In the genomic region with DNA sequence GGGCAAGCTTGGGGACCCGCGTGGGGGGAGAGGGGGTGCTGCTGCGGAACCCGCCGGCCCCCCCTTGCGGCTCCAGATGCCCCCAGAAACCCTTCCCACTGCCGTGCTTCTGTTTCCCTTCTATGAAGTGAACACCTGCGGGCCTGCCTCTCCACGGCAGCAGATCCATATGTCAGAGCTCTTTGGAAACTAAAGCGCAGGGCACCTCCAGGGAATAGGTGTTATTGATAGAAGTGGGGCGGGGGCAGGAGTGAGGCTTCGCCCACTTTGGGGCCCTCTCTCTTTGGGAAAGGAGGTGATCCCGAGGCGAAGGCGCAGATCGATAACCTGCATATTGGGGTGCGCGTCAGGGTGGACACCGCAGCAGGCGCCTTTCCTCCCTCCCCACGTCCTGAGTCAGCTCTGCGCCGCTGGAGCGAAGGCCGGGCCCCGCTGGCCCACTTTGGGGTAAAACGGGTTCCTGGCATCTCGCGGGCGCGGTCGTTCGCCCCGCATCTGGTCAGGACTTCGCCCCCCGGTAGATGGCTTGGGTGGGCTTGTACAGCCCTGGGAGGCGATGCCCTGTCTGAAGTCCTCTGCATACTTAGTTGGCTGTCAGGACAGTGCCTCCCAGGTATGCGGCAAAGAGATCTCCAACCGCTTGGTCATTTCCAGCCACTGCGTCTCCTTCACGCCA, we compare ENCODE assay signal across 8 cellular contexts. TPM values are rescaled to one million over a fixed set of nuclear protein-coding genes. Genes with fewer than 3 reads are reported as not detected.
DNase-seq lines count a peak whose midpoint lies in the region; ATAC-seq, FAIRE-seq and TF ChIP-seq lines count a peak whose summit lies in the region.

No MANE protein-coding gene starts in this region.

- H3K36me3 Mint-ChIP-seq in stimulated activated effector memory CD8-positive, alpha-beta T cell treated with anti-CD3 and anti-CD28 coated beads, Interleukin-12 subunit alpha, Interleukin-12 subunit beta, amount 100 ng/mL, for 72 hours, result peaks cover 14% of the 10 kb centered on the region

- H3K9ac ChIP-seq in adipocyte (ENCODE audit: low read length) (peak overlapping the region; percentile 81), kidney (ENCODE audit: low read length in 2 of 2) (peak overlapping the region; percentile 48 to 75)

- TF ChIP-seq CTCF in kidney (IDR thresholded peaks at IDR 0.05; ENCODE audit: borderline replicate concordance, extremely low read depth, insufficient read depth), result no peak

- H3K36me3 ChIP-seq in MG63, result no peaks in the 10 kb centered on the region; the same call in 1 of the 2 replicates
- H3K36me3 ChIP-seq in adipocyte (ENCODE audit: control insufficient read depth, insufficient read depth, low read length, severe bottlenecking), result no peaks in the 10 kb centered on the region
- H3K36me3 ChIP-seq in kidney (ENCODE audit: control insufficient read depth in 1 of 2, insufficient read depth in 2 of 2, low read length in 2 of 2), result no peaks in the 10 kb centered on the region

- H3K27me3 ChIP-seq in MG63 (no peaks in the 10 kb centered on the region), adipocyte (replicated peaks; ENCODE audit: control insufficient read depth, insufficient read depth, low read length) (no peaks in the 10 kb centered on the region)

- H3K9me3 Mint-ChIP-seq in stimulated activated effector memory CD8-positive, alpha-beta T cell treated with anti-CD3 and anti-CD28 coated beads, Interleukin-12 subunit alpha, Interleukin-12 subunit beta, amount 100 ng/mL, for 72 hours, result no peaks in the 10 kb centered on the region

- H3K4me3 Mint-ChIP-seq in stimulated activated effector memory CD8-positive, alpha-beta T cell treated with anti-CD3 and anti-CD28 coated beads, Interleukin-12 subunit alpha, Interleukin-12 subunit beta, amount 100 ng/mL, for 72 hours, result peak overlapping the region; percentile 90

- no peak for ATAC-seq in stimulated activated effector memory CD8-positive, alpha-beta T cell treated with anti-CD3 and anti-CD28 coated beads, Interleukin-12 subunit alpha, Interleukin-12 subunit beta, amount 100 ng/mL, for 72 hours

- H3K27ac Mint-ChIP-seq in stimulated activated effector memory CD8-positive, alpha-beta T cell treated with anti-CD3 and anti-CD28 coated beads, Interleukin-12 subunit alpha, Interleukin-12 subunit beta, amount 100 ng/mL, for 72 hours, result peak overlapping the region; percentile 81

- peak overlapping the region; percentile 43 to 53 for H3K27ac ChIP-seq in kidney (ENCODE audit: low read depth in 2 of 2, low read length in 2 of 2)

- DNase-seq in DMS53 (lab: John Stamatoyannopoulos, UW) (peak; percentile 67), DMS53 treated with DMSO at 0.1 percent for 48 hours (lab: John Stamatoyannopoulos, UW; ENCODE audit: unreplicated experiment) (no peak), MG63 (peak; percentile 45), adipocyte (ENCODE audit: low read depth) (peak; percentile 67), kidney (peak; percentile 75), NCI-H526 treated with DMSO at 0.1 percent for 48 hours (lab: John Stamatoyannopoulos, UW) (no peak), NCI-H1694 treated with DMSO at 0.1 percent for 48 hours (lab: John Stamatoyannopoulos, UW) (no peak)
- peak in 1 of 2 donors; percentile 13 for DNase-seq in stimulated activated effector memory CD8-positive, alpha-beta T cell treated with anti-CD3 and anti-CD28 coated beads, Interleukin-12 subunit alpha, Interleukin-12 subunit beta, amount 100 ng/mL, for 72 hours (ENCODE audit: low spot score in 2 of 2)

- H3K4me1 ChIP-seq in adipocyte (ENCODE audit: control insufficient read depth, insufficient read depth, low read length), result peaks cover 18% of the 10 kb centered on the region
- peaks cover 4 to 15% of the 10 kb centered on the region in 2 donors for H3K4me1 ChIP-seq in kidney (ENCODE audit: control insufficient read depth in 1 of 2, insufficient read depth in 1 of 2, low read depth in 1 of 2, low read length in 2 of 2)

- H3K9me3 ChIP-seq in MG63 (no peaks in the 10 kb centered on the region), adipocyte (ENCODE audit: control insufficient read depth, low read length) (no peaks in the 10 kb centered on the region), kidney (ENCODE audit: control insufficient read depth in 1 of 2, low read length in 2 of 2) (no peaks in the 10 kb centered on the region)

- H3K4me3 ChIP-seq in MG63 (peak overlapping the region; percentile 76), adipocyte (ENCODE audit: low read length) (peak overlapping the region; percentile 92), kidney (ENCODE audit: low read length in 2 of 2) (peak overlapping the region; percentile 53 to 71)

- intact Hi-C loops in kidney (cut with DNase I), result no loop called here

- FAIRE-seq in kidney (lab: Jason Lieb, UNC), result no peak

- peaks cover 25% of the 10 kb centered on the region for H3K4me1 Mint-ChIP-seq in stimulated activated effector memory CD8-positive, alpha-beta T cell treated with anti-CD3 and anti-CD28 coated beads, Interleukin-12 subunit alpha, Interleukin-12 subunit beta, amount 100 ng/mL, for 72 hours

RNA-seq across cellular contexts. Expression of gene KMT5A, which starts 0.5 kb away (rescaled TPM):
- 53.0 and 76.8 TPM in 2 replicates for total RNA-seq in MG63 (2014; rRNA removed; shearing (Covaris generic); ENCODE audit: low replicate concordance)
- 26.7 TPM for total RNA-seq in kidney
- 13.1 TPM for polyA plus RNA-seq in kidney (ENCODE audit: insufficient read depth, low read depth, low replicate concordance)

RNA-seq across cellular contexts. Expression of gene SBNO1, which starts 19.8 kb away (rescaled TPM):
- 9.7 and 13.8 TPM in 2 replicates for total RNA-seq in MG63 (2014; rRNA removed; shearing (Covaris generic); ENCODE audit: low replicate concordance)
- 32.0 TPM for total RNA-seq in kidney
- 4.3 TPM for polyA plus RNA-seq in kidney (ENCODE audit: insufficient read depth, low read depth, low replicate concordance)

RNA-seq across cellular contexts. Expression of gene RILPL2, which starts 52.0 kb away (rescaled TPM):
- total RNA-seq in MG63 (2014; rRNA removed; shearing (Covaris generic); ENCODE audit: low replicate concordance), result 1.9 and 3.5 TPM in 2 replicates
- 8.0 TPM for total RNA-seq in kidney
- polyA plus RNA-seq in kidney (ENCODE audit: insufficient read depth, low read depth, low replicate concordance), result 11.1 TPM

Comparison
In these comparisons a context has a peak if more than half of its experiments do, and no peak if none do; other contexts are left out.
1. DNase-seq: peak in DMS53 (single experiment), MG63 (single experiment), adipocyte (single experiment) and kidney (single experiment); none in DMS53 treated with DMSO at 0.1 percent for 48 hours (single experiment), NCI-H526 treated with DMSO at 0.1 percent for 48 hours (single experiment) and NCI-H1694 treated with DMSO at 0.1 percent for 48 hours (single experiment).
2. Peak in every context shown above with its lines, with median percentiles within 50 percentile points of each other: H3K4me3 ChIP-seq.